ENCODE assay signal across 8 cellular contexts in genomic region chr10:86755454-86755739, GRCh38. TPM values are rescaled to one million over a fixed set of nuclear protein-coding genes. Genes with fewer than 3 reads are reported as not detected.
A peak's percentile ranks its signal among the peaks of the same experiment; 100 is the strongest.
DNase-seq lines count a peak whose midpoint lies in the region; ATAC-seq lines count a peak whose summit lies in the region.

No MANE protein-coding gene starts in this region.

- H3K27me3 Mint-ChIP-seq in naive B cell: peaks cover 33 to 74% (median 47%) of the 10 kb centered on the region in 3 donors

- H3K36me3 ChIP-seq in BLaER1: no peaks in the 10 kb centered on the region
- H3K36me3 ChIP-seq in HUES6 (ENCODE audit: control insufficient read depth, insufficient read depth, low read length): no peaks in the 10 kb centered on the region; the same call in 1 of the 2 replicates

- peaks cover 25% of the 10 kb centered on the region for H3K4me1 ChIP-seq in BLaER1
- peaks cover 32% of the 10 kb centered on the region for H3K4me1 ChIP-seq in HUES6 (ENCODE audit: control insufficient read depth, insufficient read depth, low read length)

- H3K36me3 Mint-ChIP-seq in naive B cell: no peaks in the 10 kb centered on the region

- peak overlapping the region; percentile 71 for H3K4me3 ChIP-seq in BLaER1
- peak overlapping the region; percentile 77 for H3K4me3 ChIP-seq in HUES6 (ENCODE audit: low read depth, low read length)

- H3K27ac ChIP-seq in BLaER1 (no peak overlapping the region), HUES6 (ENCODE audit: low read depth, low read length) (peak overlapping the region; percentile 97)

- H3K4me1 Mint-ChIP-seq in naive B cell: peaks cover 17 to 37% (median 28%) of the 10 kb centered on the region in 3 donors

- peak overlapping the region; percentile 100 for H3K4me2 ChIP-seq in BLaER1

- no peaks in the 10 kb centered on the region for H3K9me3 Mint-ChIP-seq in naive B cell

- no peak overlapping the region for H3K9ac ChIP-seq in BLaER1
- peak overlapping the region; percentile 92 for H3K9ac ChIP-seq in HUES6 (ENCODE audit: low read length)

- peaks cover 61% of the 10 kb centered on the region for H4K20me1 ChIP-seq in BLaER1

- H3K9me3 ChIP-seq in BLaER1 (no peaks in the 10 kb centered on the region), HUES6 (ENCODE audit: control insufficient read depth, insufficient read depth, low read depth, low read length) (no peaks in the 10 kb centered on the region)

- DNase-seq in central memory CD4-positive, alpha-beta T cell: peak; percentile 1
- DNase-seq in naive B cell (no peak), RKO (ENCODE audit: low spot score) (no peak), GM19238 (ENCODE audit: insufficient read length, low spot score) (no peak)

- peak overlapping the region; percentile 83 to 92 (median 86) for H3K4me3 Mint-ChIP-seq in naive B cell

- ATAC-seq in naive B cell (ENCODE audit: low read depth in 2 of 2) (no peak), GM18502 (IDR thresholded peaks at IDR 0.05; ENCODE audit: poor library complexity, unreplicated experiment) (no peak), GM19397 (IDR thresholded peaks at IDR 0.05; ENCODE audit: unreplicated experiment) (no peak)

- H3K27ac Mint-ChIP-seq in naive B cell: peak overlapping the region in 3 of 6 donors; percentile 43 to 81 (median 73)

- H3K27me3 ChIP-seq in BLaER1: peaks cover 94% of the 10 kb centered on the region
- H3K27me3 ChIP-seq in HUES6 (ENCODE audit: control insufficient read depth, insufficient read depth, low read length): no peaks in the 10 kb centered on the region

RNA-seq across cellular contexts. Expression of gene BMPR1A, which starts 1.0 kb away (rescaled TPM):
- 1 to 10 TPM in 4 of 6 donors, under 1 TPM in 1, not detected in 1; 0.73 to 3.4 (median 1.2) TPM for polyA plus RNA-seq in naive B cell (ENCODE audit: low read depth in 6 of 6)
